1 cellular context compared by ENCODE assay signal in genomic region chr4:185920691-185921260, GRCh38.
TF ChIP-seq lines count a peak whose summit lies in the region.

No MANE protein-coding gene starts in this region.

TF ChIP-seq in HEK293, 187 proteins besides CTCF, POLR2A, EP300 and RAD21 (continued from another document):
- peak; percentile 53; the same call in 1 of the 2 replicates for TF ChIP-seq ATF2 (tag by site-specific recombination; IDR thresholded peaks at IDR 0.05; ENCODE audit: low read depth)
- no peak for TF ChIP-seq KLF9 (tag by site-specific recombination; IDR thresholded peaks at IDR 0.05; ENCODE audit: low read depth)
- TF ChIP-seq ZNF501 (tag by site-specific recombination; IDR thresholded peaks at IDR 0.05) = no peak
- no peak for TF ChIP-seq SETDB1 (IDR thresholded peaks at IDR 0.05; ENCODE audit: insufficient read length, low read length)
TF ChIP-seq in HEK293: peak in this region for 2.
